Comparison of ENCODE assay signal across 8 cellular contexts in genomic region chr11:120229451-120230424, GRCh38. TPM values are rescaled to one million over a fixed set of nuclear protein-coding genes. Genes with fewer than 3 reads are reported as not detected.
A peak's percentile ranks its signal among the peaks of the same experiment; 100 is the strongest.
DNase-seq lines count a peak whose midpoint lies in the region; ATAC-seq, FAIRE-seq and TF ChIP-seq lines count a peak whose summit lies in the region.
"Had no signal": no experiment of that assay in that cellular context is flagged by ENCODE, and none has a peak within 500 bp of the region (broad histone marks: within the 10 kb centered on the region; RNA-seq: fewer than 3 reads in every experiment).

No MANE protein-coding gene starts in this region.

- no peak overlapping the region for H2BK120ac ChIP-seq in H1 (replicated peaks; ENCODE audit: low read depth, low read length)

- H3K27ac Mint-ChIP-seq in progenitor cell of endocrine pancreas: no peak overlapping the region

- no peak overlapping the region for H2BK12ac ChIP-seq in H1 (ENCODE audit: low read depth, low read length)

- H3K56ac ChIP-seq in H1 (replicated peaks; ENCODE audit: insufficient read length, low read depth, low read length): no peak overlapping the region

- no peaks in the 10 kb centered on the region for H3K9me3 Mint-ChIP-seq in progenitor cell of endocrine pancreas (ENCODE audit: low read depth)

- no peaks in the 10 kb centered on the region for H3K23me2 ChIP-seq in H1 (ENCODE audit: low read depth, low read length)

- H3K9me3 ChIP-seq in H1 (ENCODE audit: insufficient read depth in 2 of 2, low read depth in 1 of 2, low read length in 1 of 2): no peaks in the 10 kb centered on the region

- no peak overlapping the region for H2AFZ ChIP-seq in H1 (ENCODE audit: low read length)

- no peak overlapping the region for H3K27ac ChIP-seq in H1 (ENCODE audit: low read depth, low read length)

- TF ChIP-seq CTCF in GM12864 (IDR thresholded peaks at IDR 0.05; ENCODE audit: low read depth, low read length, missing control alignments) (peak; percentile 59), H1 (IDR thresholded peaks at IDR 0.05; ENCODE audit: control extremely low read depth in 1 of 3, insufficient read depth in 1 of 3, low read depth in 1 of 3, low read length in 3 of 3) (peak; percentile 39 to 74 (median 70)), progenitor cell of endocrine pancreas (IDR thresholded peaks at IDR 0.05; ENCODE audit: unreplicated experiment) (peak; percentile 70)

- peak; percentile 92 for FAIRE-seq in H1 (lab: Jason Lieb, UNC)

- no peaks in the 10 kb centered on the region for H3K79me1 ChIP-seq in H1 (ENCODE audit: low read depth, low read length)

- H3K36me3 Mint-ChIP-seq in progenitor cell of endocrine pancreas (ENCODE audit: insufficient read depth): no peaks in the 10 kb centered on the region

- no peak for DNase-seq in GM12864 (ENCODE audit: low read depth)
- DNase-seq in NCI-H526 treated with DMSO at 0.1 percent for 48 hours (lab: John Stamatoyannopoulos, UW): peak; percentile 24
- DNase-seq in H1 (ENCODE audit: low read depth in 1 of 2, low spot score in 2 of 2): no peak
- no peak for DNase-seq in progenitor cell of endocrine pancreas (ENCODE audit: low spot score, unreplicated experiment)
- DNase-seq in GOT3 (lab: John Stamatoyannopoulos, UW): no peak
- DNase-seq in NCI-H2107 (lab: John Stamatoyannopoulos, UW): no peak

- no peak for TF ChIP-seq POLR2A in H1 (IDR thresholded peaks at IDR 0.05; ENCODE audit: control extremely low read depth in 1 of 2, low read depth in 2 of 2, low read length in 2 of 2)

- H3K79me2 ChIP-seq in H1 (ENCODE audit: control insufficient read depth in 1 of 2, insufficient read depth in 2 of 2, low read length in 2 of 2): no peaks in the 10 kb centered on the region

- TF ChIP-seq RAD21 in H1 (IDR thresholded peaks at IDR 0.05 in 1 of 2, conservative IDR thresholded peaks at IDR 0.05 in 1 of 2; ENCODE audit: low read depth in 2 of 2, low read length in 2 of 2): peak; percentile 86

- H2BK5ac ChIP-seq in H1 (ENCODE audit: low read depth, low read length): no peak overlapping the region

- no peak overlapping the region for H3K4me2 ChIP-seq in H1 (ENCODE audit: insufficient read depth in 1 of 2, low read depth in 2 of 2, low read length in 2 of 2)

- H3K4me1 ChIP-seq in H1 (replicated peaks in 1 of 4; ENCODE audit: control insufficient read depth in 3 of 4, insufficient read depth in 4 of 4, low read length in 3 of 4): peaks cover 0 to 3% (median under 1%) of the 10 kb centered on the region in 4 experiments; a peak in 3 of 7 replicates

- H4K5ac ChIP-seq in H1 (ENCODE audit: insufficient read length, low read depth, low read length): no peak overlapping the region

- H2AK5ac ChIP-seq in H1 (ENCODE audit: low read depth, low read length): no peak overlapping the region

- TF ChIP-seq EP300 in H1 (IDR thresholded peaks at IDR 0.05; ENCODE audit: borderline replicate concordance in 1 of 2, low read depth in 2 of 2, low read length in 2 of 2): no peak

- CTCF ChIA-PET in H1 (lab: Charles Lee; ENCODE audit: partially characterized antibody): interaction anchor here (0.6 to 41.2 kb wide), 51 partner anchors 8 to 899 kb away, joined by 3 to 1412 read pairs (median 4); partner anchors contain the start of genes OAF and POU2F3

- H3K23ac ChIP-seq in H1 (ENCODE audit: insufficient read length): no peak overlapping the region

- no peak overlapping the region for H3K18ac ChIP-seq in H1 (ENCODE audit: extremely low read depth, low read length)

- ATAC-seq in esophagus mucosa: no peak

- no peaks in the 10 kb centered on the region for H3K36me3 ChIP-seq in H1 (ENCODE audit: control insufficient read depth in 2 of 4, insufficient read depth in 4 of 4, low read length in 3 of 4)

- no peak overlapping the region for H4K8ac ChIP-seq in H1 (ENCODE audit: extremely low read depth, insufficient read depth, low read length)

- no peak overlapping the region for H2BK15ac ChIP-seq in H1 (ENCODE audit: low read length)

- no peak overlapping the region for H3K14ac ChIP-seq in H1 (ENCODE audit: insufficient read length)

- peak overlapping the region; percentile 27; the same call in 1 of the 2 replicates for H2BK20ac ChIP-seq in H1 (ENCODE audit: low read length)

- H3K4me3 Mint-ChIP-seq in progenitor cell of endocrine pancreas (ENCODE audit: low read depth): no peak overlapping the region

- H3K27me3 ChIP-seq in H1 (replicated peaks in 1 of 4; ENCODE audit: control insufficient read depth in 3 of 4, extremely low read depth in 1 of 4, insufficient read depth in 3 of 4, low read length in 3 of 4): 0 out of 7 replicates have a peak, but pooled peaks cover 0 to 3% (median 0%) of the 10 kb centered on the region in 4 experiments

- H4K20me1 ChIP-seq in H1 (replicated peaks in 1 of 2; ENCODE audit: control insufficient read depth in 1 of 2, insufficient read depth in 2 of 2, low read length in 2 of 2): no peaks in the 10 kb centered on the region

- H3K4ac ChIP-seq in H1 (replicated peaks; ENCODE audit: insufficient read length, low read depth, low read length): no peak overlapping the region

- 65% methylated on average over 17 of the region's 17 CpGs; no CpG with 5 or more reads in 1 of the 2 experiments for WGBS in H1 (ENCODE audit: extremely low coverage in 1 of 2, insufficient coverage in 1 of 2, insufficient read length in 1 of 2, insufficient replicate concordance in 2 of 2, low coverage in 1 of 2, low lambda C conversion rate in 2 of 2, missing lambda C conversion rate in 1 of 2), 2 experiments

- H3K9ac ChIP-seq in H1 (replicated peaks in 1 of 4; ENCODE audit: extremely low read depth in 1 of 4, low read depth in 3 of 4, low read length in 3 of 4): no peak overlapping the region

- no peaks in the 10 kb centered on the region for H3K4me1 Mint-ChIP-seq in progenitor cell of endocrine pancreas (ENCODE audit: low read depth)

- H3K27me3 Mint-ChIP-seq in progenitor cell of endocrine pancreas: peaks cover 39% of the 10 kb centered on the region

- H3K4me3 ChIP-seq in GM12864 (ENCODE audit: low read depth, low read length) (no peak overlapping the region), H1 (ENCODE audit: extremely low read depth in 1 of 4, insufficient read depth in 2 of 4, low read depth in 3 of 4, low read length in 4 of 4) (no peak overlapping the region)

- H4K91ac ChIP-seq in H1 (replicated peaks; ENCODE audit: insufficient read length, low read length): no peak overlapping the region

- POLR2A ChIA-PET in H1 (lab: Charles Lee; ENCODE audit: partially characterized antibody): interaction anchor here (1.2 to 1.6 kb wide), 2 partner anchors 59 to 61 kb away, joined by 3 to 4 read pairs; no protein-coding TSS in a partner anchor

TF ChIP-seq in H1, 55 proteins besides CTCF, POLR2A, EP300 and RAD21:
- TF ChIP-seq KDM1A (IDR thresholded peaks at IDR 0.05; ENCODE audit: borderline replicate concordance, low read length) (peak; percentile 90; the same call in 1 of the 2 replicates), BRCA1 (IDR thresholded peaks at IDR 0.05; ENCODE audit: low read depth, low read length) (no peak)

RNA-seq across cellular contexts. Expression of gene POU2F3, which starts 10.2 kb away (rescaled TPM):
- 1.0 and 1.1 TPM in 2 replicates for total RNA-seq in H1 (2021; fragmentation: NEBNext Ultra II Directional; extraction: Animal tissue kit (Norgen Biotek cat#: 25700))
- polyA plus RNA-seq in H1 (2011; rRNA removed): 0.78 and 2.1 TPM in 2 replicates
- 1.4 TPM for polyA plus RNA-seq in H1 (2011; cell fraction: cytosol; rRNA removed)
- polyA plus RNA-seq in H1 (2011; cell fraction: nucleus; rRNA removed): 1.9 TPM
- polyA plus RNA-seq in H1 (2012, experiment 1 of 2): 1.2 to 3.1 TPM (median 2.4 TPM) in 4 replicates
- polyA plus RNA-seq in H1 (2012, experiment 2 of 2): 0.81 TPM
- 1.3 TPM for polyA plus RNA-seq in H1 (2013, experiment 1 of 2)
- polyA plus RNA-seq in H1 (2013, experiment 2 of 2): 1.2 TPM
- 2.4 and 2.6 TPM in 2 replicates for polyA minus RNA-seq in H1 (2011; rRNA and poly(A)+ RNA removed)
- polyA minus RNA-seq in H1 (2011; cell fraction: cytosol; rRNA and poly(A)+ RNA removed): 1.0 TPM
- polyA minus RNA-seq in H1 (2011; cell fraction: nucleus; rRNA and poly(A)+ RNA removed): 0.90 TPM
- total RNA-seq in progenitor cell of endocrine pancreas: 0.09 TPM in 1 of 2 replicates, not detected in the other
- 3.2 TPM for total RNA-seq in esophagus mucosa
- total RNA-seq: subcutaneous adipose tissue had no signal

RNA-seq across cellular contexts. Expression of gene OAF, which starts 18.9 kb away (rescaled TPM):
- 1.1 and 1.3 TPM in 2 replicates for total RNA-seq in H1 (2021; fragmentation: NEBNext Ultra II Directional; extraction: Animal tissue kit (Norgen Biotek cat#: 25700))
- 1.5 and 2.1 TPM in 2 replicates for polyA plus RNA-seq in H1 (2011; rRNA removed)
- polyA plus RNA-seq in H1 (2011; cell fraction: cytosol; rRNA removed): 1.2 TPM
- polyA plus RNA-seq in H1 (2011; cell fraction: nucleus; rRNA removed): 1.2 TPM
- polyA plus RNA-seq in H1 (2012, experiment 1 of 2): 0.60 to 1.0 TPM (median 0.64 TPM) in 4 replicates
- 0.62 TPM for polyA plus RNA-seq in H1 (2012, experiment 2 of 2)
- polyA plus RNA-seq in H1 (2013, experiment 1 of 2): 0.85 TPM
- 0.72 TPM for polyA plus RNA-seq in H1 (2013, experiment 2 of 2)
- polyA minus RNA-seq in H1 (2011; rRNA and poly(A)+ RNA removed): 0.46 and 0.50 TPM in 2 replicates
- 0.73 TPM for polyA minus RNA-seq in H1 (2011; cell fraction: cytosol; rRNA and poly(A)+ RNA removed)
- 0.80 TPM for polyA minus RNA-seq in H1 (2011; cell fraction: nucleus; rRNA and poly(A)+ RNA removed)
- total RNA-seq in progenitor cell of endocrine pancreas (6.5 and 6.6 TPM in 2 replicates), esophagus mucosa (9.0 TPM)
